Comparison of ENCODE assay signal across 28 cellular contexts in genomic region chr12:125133616-125134015, GRCh38. TPM values are rescaled to one million over a fixed set of nuclear protein-coding genes. Genes with fewer than 3 reads are reported as not detected.
"Had no signal": no experiment of that assay in that cellular context is flagged by ENCODE, and none has a peak within 500 bp of the region (broad histone marks: within the 10 kb centered on the region; RNA-seq: fewer than 3 reads in every experiment).

No MANE protein-coding gene starts in this region.

- H3K9me3 Mint-ChIP-seq: immature natural killer cell; mesothelial cell of epicardium; naive B cell; natural killer cell; stimulated activated naive B cell treated with anti-CD40 and anti-IgM and Interleukin-4, amounts not matched to agents 10 μg/mL and 1 μg/mL and 100 μg/mL, for 72 hours had no signal

- H3K27me3 Mint-ChIP-seq: naive B cell; stimulated activated naive B cell treated with anti-CD40 and anti-IgM and Interleukin-4, amounts not matched to agents 10 μg/mL and 1 μg/mL and 100 μg/mL, for 72 hours had no signal

- H2AFZ ChIP-seq: parathyroid adenoma had no signal

- H3K9me3 ChIP-seq: left lung, lower lobe of right lung, neutrophil, psoas muscle, right atrium auricular region, stomach, thoracic aorta, tibial artery, upper lobe of right lung had no signal

- H3K4me3 Mint-ChIP-seq: immature natural killer cell; mesothelial cell of epicardium; naive B cell; natural killer cell; stimulated activated naive B cell treated with anti-CD40 and anti-IgM and Interleukin-4, amounts not matched to agents 10 μg/mL and 1 μg/mL and 100 μg/mL, for 72 hours had no signal

- H3K79me2 ChIP-seq: parathyroid adenoma had no signal

- H3K4me1 ChIP-seq: left lung, lower lobe of right lung, parathyroid adenoma, stomach, upper lobe of right lung had no signal

- H3K36me3 Mint-ChIP-seq: natural killer cell had no signal

- H3K9ac ChIP-seq: parathyroid adenoma had no signal

- H3K4me3 ChIP-seq: left lung, lower lobe of right lung, psoas muscle, right atrium auricular region, skin epidermis, stomach, thoracic aorta, tibial artery, upper lobe of right lung had no signal

- ATAC-seq: left colon; left lung; lower lobe of right lung; natural killer cell; psoas muscle; sciatic nerve; stimulated activated naive B cell treated with anti-CD40 and anti-IgM and Interleukin-4, amounts not matched to agents 10 μg/mL and 1 μg/mL and 100 μg/mL, for 72 hours; stimulated activated naive CD8-positive, alpha-beta T cell treated with anti-CD3 and anti-CD28 coated beads, Interleukin-15, Interleukin-2, amounts not matched to agents 100 U/mL and 50 U/mL, for 24 hours; upper lobe of right lung had no signal

- H3K27me3 ChIP-seq: left lung, neutrophil, right atrium auricular region, stomach, tibial artery, upper lobe of right lung had no signal

- H3K27ac ChIP-seq: left lung, lower lobe of right lung, neutrophil, parathyroid adenoma, psoas muscle, right atrium auricular region, skin epidermis, stomach, thoracic aorta, tibial artery, upper lobe of right lung had no signal

- H3K27ac Mint-ChIP-seq: immature natural killer cell; mesothelial cell of epicardium; naive B cell; natural killer cell; stimulated activated naive B cell treated with anti-CD40 and anti-IgM and Interleukin-4, amounts not matched to agents 10 μg/mL and 1 μg/mL and 100 μg/mL, for 72 hours had no signal

- DNase-seq: hippocampal formation; immature natural killer cell; kidney; left colon; lower lobe of right lung; mesendoderm; naive B cell; natural killer cell; occipital lobe; psoas muscle; stimulated activated CD4-positive, alpha-beta T cell treated with anti-CD3 and anti-CD28 coated beads, Interleukin-12 subunit alpha, Interleukin-12 subunit beta, amount 100 ng/mL, for 4 hours; stimulated activated CD4-positive, alpha-beta T cell treated with anti-CD3 and anti-CD28 coated beads, Interleukin-15, amount 100 ng/mL, for 24 hours; stimulated activated CD4-positive, alpha-beta T cell treated with anti-CD3 and anti-CD28 coated beads, Interleukin-2, amount 100 ng/mL, for 24 hours; stimulated activated CD4-positive, alpha-beta T cell treated with anti-CD3 and anti-CD28 coated beads, Interleukin-4, amount 100 ng/mL, for 1 hour; stimulated activated naive B cell treated with anti-CD40 and anti-IgM and Interleukin-4, amounts not matched to agents 10 μg/mL and 1 μg/mL and 100 μg/mL, for 72 hours; stimulated activated naive CD8-positive, alpha-beta T cell treated with anti-CD3 and anti-CD28 coated beads, Interleukin-15, Interleukin-2, amounts not matched to agents 100 U/mL and 50 U/mL, for 24 hours; stomach; tibial artery; trophoblast cell; upper lobe of right lung had no signal

- H3K4me1 Mint-ChIP-seq: immature natural killer cell; naive B cell; natural killer cell; stimulated activated naive B cell treated with anti-CD40 and anti-IgM and Interleukin-4, amounts not matched to agents 10 μg/mL and 1 μg/mL and 100 μg/mL, for 72 hours had no signal

- H3K36me3 ChIP-seq: right atrium auricular region, upper lobe of right lung had no signal

RNA-seq across cellular contexts. Expression of gene TMEM132B, which starts 52.6 kb away (rescaled TPM):
- total RNA-seq: natural killer cell had no signal
- polyA plus RNA-seq: immature natural killer cell had no signal
